Comparison of ENCODE assay signal across 23 cellular contexts in the genomic region with DNA sequence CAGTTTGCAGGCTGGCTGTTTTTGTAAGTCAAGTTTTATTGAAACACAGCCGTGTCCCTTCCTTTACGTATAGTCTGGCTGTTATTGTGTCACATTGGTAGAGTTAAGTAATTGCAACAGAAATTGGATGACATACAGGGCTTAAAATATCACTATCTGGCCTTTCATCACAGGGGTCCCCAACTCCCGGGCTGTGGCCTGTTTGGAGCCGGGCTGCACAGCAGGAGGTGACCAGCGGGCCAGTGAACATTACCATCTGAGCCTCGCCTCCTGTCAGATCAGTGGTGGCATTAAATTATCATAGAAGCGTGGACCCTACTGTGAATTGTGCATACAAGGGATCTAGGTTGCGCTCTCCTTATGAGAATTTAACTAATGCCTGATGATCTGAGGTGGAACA.
"Had no signal": no experiment of that assay in that cellular context is flagged by ENCODE, and none has a peak within 500 bp of the region (broad histone marks: within the 10 kb centered on the region; RNA-seq: fewer than 3 reads in every experiment).

No MANE protein-coding gene starts in this region.

- FAIRE-seq: kidney, pancreas had no signal

- H3K4me3 ChIP-seq: colonic mucosa, gastroesophageal sphincter, heart left ventricle, hepatocyte, lung, pancreas, right atrium auricular region, stomach, thyroid gland had no signal

- H3K27me3 ChIP-seq: colonic mucosa, foreskin keratinocyte, gastroesophageal sphincter, heart left ventricle, hepatocyte, neutrophil, pancreas, right atrium auricular region, stomach, thyroid gland had no signal

- H3K36me3 ChIP-seq: colonic mucosa had no signal

- DNase-seq: colonic mucosa; effector CD8-positive, alpha-beta T cell; endodermal cell; foreskin keratinocyte; heart left ventricle; kidney; natural killer cell; pancreas; stimulated activated CD4-positive, alpha-beta T cell treated with anti-CD3 and anti-CD28 coated beads, Interleukin-2, amount 100 ng/mL, for 24 hours; stimulated activated CD4-positive, alpha-beta T cell treated with anti-CD3 and anti-CD28 coated beads, Interleukin-4, amount 100 ng/mL, for 24 hours; stimulated activated naive CD4-positive, alpha-beta T cell treated with Interleukin-2 at 50 U/mL for 16 hours; stomach; thyroid gland had no signal

- H3K9me3 ChIP-seq: colonic mucosa, gastroesophageal sphincter, heart left ventricle, neutrophil, pancreas, right atrium auricular region, stomach, thyroid gland had no signal

- H3K4me1 ChIP-seq: colonic mucosa, foreskin keratinocyte, gastroesophageal sphincter, pancreas, right atrium auricular region, stomach, thyroid gland had no signal

- H3K27ac ChIP-seq: colonic mucosa, epithelial cell of prostate, foreskin keratinocyte, gastroesophageal sphincter, heart left ventricle, hepatocyte, neutrophil, pancreas, right atrium auricular region, stomach, thyroid gland had no signal

- ATAC-seq: esophagus mucosa; foreskin keratinocyte; gastroesophageal sphincter; heart left ventricle; left lobe of liver; natural killer cell; pancreas; sciatic nerve; stimulated activated effector memory CD8-positive, alpha-beta T cell treated with anti-CD3 and anti-CD28 coated beads, Interleukin-12 subunit alpha, Interleukin-12 subunit beta, amount 100 ng/mL, for 72 hours had no signal
